Comparison of ENCODE assay signal across 20 cellular contexts in the genomic region with DNA sequence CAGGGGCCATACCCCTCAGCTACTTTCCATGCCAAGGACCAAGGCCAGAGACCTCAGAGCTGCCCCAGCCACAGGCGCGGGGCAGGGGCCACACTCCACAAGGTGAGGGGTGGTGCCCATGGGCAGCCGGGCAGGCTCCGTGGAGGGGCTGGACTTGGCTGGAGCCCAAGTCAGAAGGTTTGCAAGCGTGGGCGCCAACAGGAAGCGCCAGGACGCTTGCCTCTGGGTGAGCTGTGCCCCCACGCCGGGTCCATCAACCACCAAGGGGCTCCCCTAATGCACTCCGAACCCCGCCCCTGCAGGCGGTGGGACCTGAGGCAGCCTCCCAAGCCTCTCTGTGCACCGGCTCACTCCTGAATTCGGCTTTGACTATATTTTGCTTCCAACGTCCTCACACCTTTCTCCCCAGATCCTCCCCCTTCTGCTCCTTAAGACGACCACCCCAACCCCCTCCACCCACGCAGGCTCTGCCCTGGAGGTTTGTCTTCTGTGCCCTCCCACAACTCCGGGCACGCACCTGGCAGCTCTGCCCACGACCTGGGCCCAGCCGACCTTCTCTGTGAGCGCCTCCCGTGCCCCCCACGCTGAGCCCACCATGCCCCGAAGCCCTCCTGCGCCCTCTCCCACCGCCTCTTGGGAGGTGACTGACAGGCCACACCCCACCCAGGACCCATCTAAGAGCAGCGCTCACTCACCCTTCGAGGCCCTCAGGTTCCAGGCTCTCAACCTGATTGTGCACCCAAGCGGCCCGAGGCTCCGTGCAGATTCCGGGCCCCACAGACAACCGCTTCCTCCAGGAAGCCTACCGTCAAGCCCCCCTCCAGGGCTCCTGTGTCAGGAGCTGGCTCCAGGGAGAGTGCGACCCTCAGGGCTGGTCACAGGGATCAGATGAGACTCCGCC. TPM values are rescaled to one million over a fixed set of nuclear protein-coding genes. Genes with fewer than 3 reads are reported as not detected.
DNase-seq lines count a peak whose midpoint lies in the region; ATAC-seq, FAIRE-seq and TF ChIP-seq lines count a peak whose summit lies in the region.
"Had no signal": no experiment of that assay in that cellular context is flagged by ENCODE, and none has a peak within 500 bp of the region (broad histone marks: within the 10 kb centered on the region; RNA-seq: fewer than 3 reads in every experiment).

No MANE protein-coding gene starts in this region.

- H3K9me1 ChIP-seq in K562 (ENCODE audit: control insufficient read depth, insufficient read depth, low read length): no peaks in the 10 kb centered on the region

- peak overlapping the region in 1 of 2 experiments; percentile 35; a peak in 1 of 4 replicates for H3K9ac ChIP-seq in K562 (ENCODE audit: insufficient read depth in 1 of 2, low read depth in 2 of 2, low read length in 2 of 2)
- H3K9ac ChIP-seq in neuronal stem cell (ENCODE audit: low read depth, low read length, poor library complexity): no peak overlapping the region
- H3K9ac ChIP-seq: KMS-11 had no signal

- CTCF ChIA-PET in K562 (lab: Yijun Ruan, JAX; ENCODE audit: low intra/inter-chr PET ratio): no interaction called here

- WGBS in K562 (ENCODE audit: insufficient coverage, low coverage, missing lambda C conversion rate): 81% methylated on average over 33 of the region's 38 CpGs
- WGBS in neuronal stem cell (ENCODE audit: extremely low coverage in 2 of 2, insufficient read length in 2 of 2, insufficient replicate concordance in 1 of 2), 2 donors: no CpG with 5 or more reads among the region's 38 CpGs

- H2BK12ac ChIP-seq in neuronal stem cell (ENCODE audit: low read length): peak overlapping the region; percentile 73

- no peak for TF ChIP-seq POLR2A in K562 (conservative IDR thresholded peaks at IDR 0.05)

- TF ChIP-seq EP300 in K562 (IDR thresholded peaks at IDR 0.05; ENCODE audit: low read length): no peak

- peaks cover 5% of the 10 kb centered on the region for H3K79me1 ChIP-seq in neuronal stem cell (ENCODE audit: low read depth, low read length)

- TF ChIP-seq RAD21 in K562 (CRISPR knock-in tag; conservative IDR thresholded peaks at IDR 0.05 in 1 of 2, IDR thresholded peaks at IDR 0.05 in 1 of 2): no peak

- no peak for TF ChIP-seq CTCF in K562 (IDR thresholded peaks at IDR 0.05 in 2 of 3, conservative IDR thresholded peaks at IDR 0.05 in 1 of 3; ENCODE audit: insufficient read depth in 2 of 3, low read depth in 1 of 3, low read length in 3 of 3)

- no peaks in the 10 kb centered on the region; the same call in 1 of the 2 replicates for H3K9me3 ChIP-seq in K562 (replicated peaks; ENCODE audit: control insufficient read depth, insufficient read depth, low read depth, low read length)
- peaks cover 6 to 12% of the 10 kb centered on the region in 2 donors for H3K9me3 ChIP-seq in neuronal stem cell (replicated peaks in 1 of 2; ENCODE audit: control insufficient read depth in 2 of 2, insufficient read depth in 1 of 2, low read depth in 1 of 2, low read length in 2 of 2)
- H3K9me3 ChIP-seq: BE2C had no signal

- no TSS peak for BruUV-seq in K562 (replicated peaks; lab: Mats Ljungman, UMichigan)

- FAIRE-seq in K562 (lab: Jason Lieb, UNC): no peak
- FAIRE-seq: G401.6 had no signal

- H4K91ac ChIP-seq in neuronal stem cell (ENCODE audit: low read depth, low read length, poor library complexity): no peak overlapping the region

- H2BK15ac ChIP-seq in neuronal stem cell (ENCODE audit: low read length): peak overlapping the region; percentile 67

- H2BK120ac ChIP-seq in neuronal stem cell (ENCODE audit: low read depth, low read length): peak overlapping the region; percentile 31

- H3K27ac ChIP-seq in K562 (ENCODE audit: extremely low read depth, low read depth, low read length) (no peak overlapping the region), neuronal stem cell (replicated peaks; ENCODE audit: low read length) (no peak overlapping the region)
- H3K27ac ChIP-seq: 22Rv1, KMS-11, SK-N-MC had no signal

- DNase-seq in DMS53 (lab: John Stamatoyannopoulos, UW): peak; percentile 58
- no peak for DNase-seq in DMS53 treated with DMSO at 0.1 percent for 48 hours (lab: John Stamatoyannopoulos, UW; ENCODE audit: unreplicated experiment)
- no peak for DNase-seq in K562 (ENCODE audit: extremely low read depth in 1 of 4, low spot score in 3 of 4)
- no peak for DNase-seq in neuronal stem cell (ENCODE audit: low spot score)
- DNase-seq: BE2C; CD4-positive, alpha-beta T cell; DND-41; H9; NCI-H1048; NCI-H1436 treated with DMSO at 0.1 percent for 48 hours; NCI-H2029 treated with DMSO at 0.1 percent for 48 hours; NCI-H2171 treated with DMSO at 0.1 percent for 48 hours; NCI-H446 treated with DMSO at 0.1 percent for 48 hours; NCI-H748 treated with DMSO at 0.1 percent for 48 hours had no signal

- in situ Hi-C loops in K562 (cut with MboI): no loop called here

- POLR2A ChIA-PET in K562 (lab: Yijun Ruan, JAX): interaction anchor here (0.5 kb wide), 1 partner anchor 57 kb away, joined by 3 read pairs; no protein-coding TSS in a partner anchor

- H3K4ac ChIP-seq in neuronal stem cell (ENCODE audit: low read length): no peak overlapping the region

- peaks cover 32% of the 10 kb centered on the region for H3K79me2 ChIP-seq in K562 (ENCODE audit: control insufficient read depth, insufficient read depth, low read length)

- ATAC-seq in K562 (no peak), HG03045 (IDR thresholded peaks at IDR 0.05; ENCODE audit: unreplicated experiment) (no peak), HG03521 (IDR thresholded peaks at IDR 0.05; ENCODE audit: unreplicated experiment) (no peak)

- peaks cover 27 to 65% of the 10 kb centered on the region in 2 experiments for H3K4me1 ChIP-seq in K562 (replicated peaks in 1 of 2; ENCODE audit: control insufficient read depth in 2 of 2, insufficient read depth in 2 of 2, low read length in 2 of 2)
- H3K4me1 ChIP-seq in neuronal stem cell (ENCODE audit: control insufficient read depth in 2 of 2, insufficient read depth in 1 of 2, low read depth in 1 of 2, low read length in 2 of 2): peaks cover 6 to 8% of the 10 kb centered on the region in 2 donors
- H3K4me1 ChIP-seq: BE2C had no signal

- no peaks in the 10 kb centered on the region for H4K20me1 ChIP-seq in K562 (replicated peaks; ENCODE audit: control insufficient read depth, insufficient read depth, low read length)

- H3K14ac ChIP-seq in neuronal stem cell (ENCODE audit: low read length): peak overlapping the region; percentile 97

- H3K27me3 ChIP-seq in K562 (ENCODE audit: control insufficient read depth in 2 of 2, insufficient read depth in 2 of 2, low read length in 2 of 2) (no peaks in the 10 kb centered on the region), neuronal stem cell (ENCODE audit: control insufficient read depth in 3 of 3, insufficient read depth in 3 of 3, low read depth in 1 of 3, low read length in 3 of 3) (peaks cover 0 to 10% (median 0%) of the 10 kb centered on the region in 3 experiments)
- H3K27me3 ChIP-seq: BE2C had no signal

- intact Hi-C loops in K562 (cut with micrococcal nuclease): loop anchor here (5.0 kb wide), 1 partner anchor 56 kb away; no protein-coding TSS in a partner anchor

- H3K4me3 ChIP-seq in K562 (no peak overlapping the region), neuronal stem cell (ENCODE audit: low read length in 2 of 2) (no peak overlapping the region)
- H3K4me3 ChIP-seq: SK-N-MC had no signal

- no peak overlapping the region for H3K4me2 ChIP-seq in K562 (ENCODE audit: insufficient read depth, low read length)
- no peak overlapping the region for H3K4me2 ChIP-seq in neuronal stem cell (ENCODE audit: insufficient read depth, low read length, poor library complexity, severe bottlenecking)
- H3K4me2 ChIP-seq: KMS-11 had no signal

- no peak overlapping the region for H2AFZ ChIP-seq in K562 (ENCODE audit: low read depth, low read length)
- no peak overlapping the region for H2AFZ ChIP-seq in neuronal stem cell (ENCODE audit: low read length)

- H3K18ac ChIP-seq in neuronal stem cell (ENCODE audit: low read length): peak overlapping the region; percentile 44

- peak overlapping the region; percentile 53 for H2BK5ac ChIP-seq in neuronal stem cell (ENCODE audit: low read length)

- H4K8ac ChIP-seq in neuronal stem cell (ENCODE audit: low read depth, low read length): no peak overlapping the region

- peak overlapping the region; percentile 85 for H3K23ac ChIP-seq in neuronal stem cell (ENCODE audit: low read depth, low read length, poor library complexity)

- H2AK5ac ChIP-seq in neuronal stem cell (ENCODE audit: low read depth, low read length): peak overlapping the region; percentile 81

- H3K36me3 ChIP-seq in K562 (ENCODE audit: control insufficient read depth, insufficient read depth, low read length): peaks cover 10% of the 10 kb centered on the region; the same call in 2 of the 3 replicates
- H3K36me3 ChIP-seq in neuronal stem cell (replicated peaks in 1 of 2; ENCODE audit: control insufficient read depth in 2 of 2, insufficient read depth in 2 of 2, low read length in 2 of 2): no peaks in the 10 kb centered on the region
- H3K36me3 ChIP-seq: BE2C had no signal

RNA-seq across cellular contexts. Expression of a gene that starts 2.6 kb away (rescaled TPM):
- 29.8 and 101 TPM in 2 replicates for total RNA-seq in K562 (2011; cell fraction: chromatin; rRNA removed; ENCODE audit: low replicate concordance)
- total RNA-seq in K562 (2011; cell fraction: nucleolus; rRNA removed): 77.2 and 90.9 TPM in 2 replicates
- 38.5 and 42.2 TPM in 2 replicates for total RNA-seq in K562 (2011; cell fraction: nucleoplasm; rRNA removed)
- total RNA-seq in K562 (2014; rRNA removed) (99.7 and 122 TPM in 2 replicates), K562 (2014; rRNA removed; fragmentation: Illumina TruSeq; extraction: Trizol) (11.2 and 14.9 TPM in 2 replicates), K562 (2015; rRNA removed; fragmentation: Illumina TruSeq; extraction: Trizol) (30.7 and 36.6 TPM in 2 replicates), K562 (2021) (102 and 110 TPM in 2 replicates)
- polyA plus RNA-seq in K562 (2011; rRNA removed) (45.4 and 47.8 TPM in 2 replicates), K562 (2014; fragmentation: Illumina TruSeq; extraction: Trizol) (26.9 and 39.7 TPM in 2 replicates), K562 (2014; fragmentation: Nextera tagmentation; extraction: Ambion mirVana) (under 1 TPM; 0.11 to 0.45 TPM), K562 (2014; rRNA removed) (73.9 and 78.9 TPM in 2 replicates)
- 40.1 and 126 TPM in 2 replicates for polyA plus RNA-seq in K562 (2011; cell fraction: cytosol; rRNA removed)
- polyA plus RNA-seq in K562 (2011; cell fraction: nucleus; rRNA removed): 77.2 and 108 TPM in 2 replicates
- polyA plus RNA-seq in K562 (2012): 49.0 and 59.2 TPM in 2 replicates
- 8.3 and 21.7 TPM in 2 replicates for polyA minus RNA-seq in K562 (2011; rRNA and poly(A)+ RNA removed)
- polyA minus RNA-seq in K562 (2011; cell fraction: cytosol; rRNA and poly(A)+ RNA removed): 71.3 and 72.2 TPM in 2 replicates
- 28.1 and 30.5 TPM in 2 replicates for polyA minus RNA-seq in K562 (2011; cell fraction: nucleus; rRNA and poly(A)+ RNA removed)
- 0.40 TPM for polyA plus RNA-seq in neuronal stem cell (2013, experiment 1 of 2)
- polyA plus RNA-seq in neuronal stem cell (2013, experiment 2 of 2): 0.40 TPM

RNA-seq across cellular contexts. Expression of a gene that starts 22.1 kb away (rescaled TPM):
- total RNA-seq in K562 (2011; cell fraction: chromatin; rRNA removed; ENCODE audit: low replicate concordance): 45.4 and 151 TPM in 2 replicates
- 117 and 141 TPM in 2 replicates for total RNA-seq in K562 (2011; cell fraction: nucleolus; rRNA removed)
- 54.9 and 57.5 TPM in 2 replicates for total RNA-seq in K562 (2011; cell fraction: nucleoplasm; rRNA removed)
- total RNA-seq in K562 (2014; rRNA removed): 22.7 and 26.2 TPM in 2 replicates
- total RNA-seq in K562 (2014; rRNA removed; fragmentation: Illumina TruSeq; extraction: Trizol): 2.1 and 2.5 TPM in 2 replicates
- 7.6 and 9.7 TPM in 2 replicates for total RNA-seq in K562 (2015; rRNA removed; fragmentation: Illumina TruSeq; extraction: Trizol)
- total RNA-seq in K562 (2021): 33.6 and 37.1 TPM in 2 replicates
- 14.0 and 22.7 TPM in 2 replicates for polyA plus RNA-seq in K562 (2011; rRNA removed)
- 20.4 and 42.5 TPM in 2 replicates for polyA plus RNA-seq in K562 (2011; cell fraction: cytosol; rRNA removed)
- 174 and 271 TPM in 2 replicates for polyA plus RNA-seq in K562 (2011; cell fraction: nucleus; rRNA removed)
- 17.2 and 19.0 TPM in 2 replicates for polyA plus RNA-seq in K562 (2012)
- 4.5 and 10.9 TPM in 2 replicates for polyA plus RNA-seq in K562 (2014; fragmentation: Illumina TruSeq; extraction: Trizol)
- polyA plus RNA-seq in K562 (2014; fragmentation: Nextera tagmentation; extraction: Ambion mirVana): under 1 TPM in 1 of 2 experiments, not detected in 1; 0.20 TPM
- 30.0 and 32.0 TPM in 2 replicates for polyA plus RNA-seq in K562 (2014; rRNA removed)
- 2.1 and 3.3 TPM in 2 replicates for polyA minus RNA-seq in K562 (2011; rRNA and poly(A)+ RNA removed)
- polyA minus RNA-seq in K562 (2011; cell fraction: cytosol; rRNA and poly(A)+ RNA removed): 8.1 and 9.7 TPM in 2 replicates
- polyA minus RNA-seq in K562 (2011; cell fraction: nucleus; rRNA and poly(A)+ RNA removed): 23.6 and 27.2 TPM in 2 replicates
- polyA plus RNA-seq in neuronal stem cell (2013, experiment 1 of 2): 87.0 TPM
- polyA plus RNA-seq in neuronal stem cell (2013, experiment 2 of 2): 87.3 TPM

RNA-seq across cellular contexts. Expression of a gene that starts 23.4 kb away (rescaled TPM):
- total RNA-seq in K562 (2011; cell fraction: chromatin; rRNA removed; ENCODE audit: low replicate concordance): 8.7 and 27.6 TPM in 2 replicates
- 50.7 and 50.9 TPM in 2 replicates for total RNA-seq in K562 (2011; cell fraction: nucleolus; rRNA removed)
- 15.8 and 24.1 TPM in 2 replicates for total RNA-seq in K562 (2011; cell fraction: nucleoplasm; rRNA removed)
- total RNA-seq in K562 (2014; rRNA removed): 109 and 114 TPM in 2 replicates
- 6.0 and 7.2 TPM in 2 replicates for total RNA-seq in K562 (2014; rRNA removed; fragmentation: Illumina TruSeq; extraction: Trizol)
- total RNA-seq in K562 (2015; rRNA removed; fragmentation: Illumina TruSeq; extraction: Trizol): 50.6 and 51.6 TPM in 2 replicates
- total RNA-seq in K562 (2021): 83.1 and 93.8 TPM in 2 replicates
- polyA plus RNA-seq in K562 (2011; rRNA removed): 22.5 and 25.0 TPM in 2 replicates
- polyA plus RNA-seq in K562 (2011; cell fraction: cytosol; rRNA removed): 41.4 and 135 TPM in 2 replicates
- polyA plus RNA-seq in K562 (2011; cell fraction: nucleus; rRNA removed): 81.1 and 118 TPM in 2 replicates
- polyA plus RNA-seq in K562 (2012): 55.3 and 81.1 TPM in 2 replicates
- 14.8 and 46.2 TPM in 2 replicates for polyA plus RNA-seq in K562 (2014; fragmentation: Illumina TruSeq; extraction: Trizol)
- 10 to 100 TPM in 1 of 2 experiments, 1 to 10 TPM in 1; 6.3 to 13.3 TPM for polyA plus RNA-seq in K562 (2014; fragmentation: Nextera tagmentation; extraction: Ambion mirVana)
- 92.4 and 133 TPM in 2 replicates for polyA plus RNA-seq in K562 (2014; rRNA removed)
- polyA minus RNA-seq in K562 (2011; rRNA and poly(A)+ RNA removed): 1.1 and 2.3 TPM in 2 replicates
- polyA minus RNA-seq in K562 (2011; cell fraction: cytosol; rRNA and poly(A)+ RNA removed): 12.4 and 13.7 TPM in 2 replicates
- 11.0 and 11.7 TPM in 2 replicates for polyA minus RNA-seq in K562 (2011; cell fraction: nucleus; rRNA and poly(A)+ RNA removed)
- 15.1 TPM for polyA plus RNA-seq in neuronal stem cell (2013, experiment 1 of 2)
- polyA plus RNA-seq in neuronal stem cell (2013, experiment 2 of 2): 13.4 TPM

RNA-seq across cellular contexts. Expression of a gene that starts 50.4 kb away (rescaled TPM):
- 28.4 and 83.6 TPM in 2 replicates for total RNA-seq in K562 (2011; cell fraction: chromatin; rRNA removed; ENCODE audit: low replicate concordance)
- 54.4 and 56.8 TPM in 2 replicates for total RNA-seq in K562 (2011; cell fraction: nucleolus; rRNA removed)
- 33.9 and 40.5 TPM in 2 replicates for total RNA-seq in K562 (2011; cell fraction: nucleoplasm; rRNA removed)
- total RNA-seq in K562 (2014; rRNA removed): 4.9 and 5.1 TPM in 2 replicates
- total RNA-seq in K562 (2014; rRNA removed; fragmentation: Illumina TruSeq; extraction: Trizol): 1.0 and 1.1 TPM in 2 replicates
- 3.8 TPM in 2 replicates for total RNA-seq in K562 (2015; rRNA removed; fragmentation: Illumina TruSeq; extraction: Trizol)
- total RNA-seq in K562 (2021): 9.3 and 14.5 TPM in 2 replicates
- polyA plus RNA-seq in K562 (2011; rRNA removed): 5.4 and 19.1 TPM in 2 replicates
- 4.1 and 4.3 TPM in 2 replicates for polyA plus RNA-seq in K562 (2011; cell fraction: cytosol; rRNA removed)
- 179 and 200 TPM in 2 replicates for polyA plus RNA-seq in K562 (2011; cell fraction: nucleus; rRNA removed)
- 11.4 and 33.5 TPM in 2 replicates for polyA plus RNA-seq in K562 (2012)
- 4.5 and 5.5 TPM in 2 replicates for polyA plus RNA-seq in K562 (2014; fragmentation: Illumina TruSeq; extraction: Trizol)
- polyA plus RNA-seq in K562 (2014; fragmentation: Nextera tagmentation; extraction: Ambion mirVana): under 1 TPM; 0.20 to 0.27 TPM
- 10.7 and 10.8 TPM in 2 replicates for polyA plus RNA-seq in K562 (2014; rRNA removed)
- 1.3 and 1.4 TPM in 2 replicates for polyA minus RNA-seq in K562 (2011; rRNA and poly(A)+ RNA removed)
- 2.9 and 3.2 TPM in 2 replicates for polyA minus RNA-seq in K562 (2011; cell fraction: cytosol; rRNA and poly(A)+ RNA removed)
- 19.4 and 27.1 TPM in 2 replicates for polyA minus RNA-seq in K562 (2011; cell fraction: nucleus; rRNA and poly(A)+ RNA removed)
- 2.8 TPM for polyA plus RNA-seq in neuronal stem cell (2013, experiment 1 of 2)
- polyA plus RNA-seq in neuronal stem cell (2013, experiment 2 of 2): 1.9 TPM

RNA-seq across cellular contexts. Expression of a gene that starts 58.7 kb away (rescaled TPM):
- 105 and 295 TPM in 2 replicates for total RNA-seq in K562 (2011; cell fraction: chromatin; rRNA removed; ENCODE audit: low replicate concordance)
- total RNA-seq in K562 (2011; cell fraction: nucleolus; rRNA removed): 221 and 222 TPM in 2 replicates
- total RNA-seq in K562 (2011; cell fraction: nucleoplasm; rRNA removed): 123 and 136 TPM in 2 replicates
- 42.4 and 61.4 TPM in 2 replicates for total RNA-seq in K562 (2014; rRNA removed)
- 7.7 and 10.3 TPM in 2 replicates for total RNA-seq in K562 (2014; rRNA removed; fragmentation: Illumina TruSeq; extraction: Trizol)
- 17.2 and 19.2 TPM in 2 replicates for total RNA-seq in K562 (2015; rRNA removed; fragmentation: Illumina TruSeq; extraction: Trizol)
- 51.4 and 53.9 TPM in 2 replicates for total RNA-seq in K562 (2021)
- 22.4 and 36.2 TPM in 2 replicates for polyA plus RNA-seq in K562 (2011; rRNA removed)
- polyA plus RNA-seq in K562 (2011; cell fraction: cytosol; rRNA removed): 31.4 and 55.2 TPM in 2 replicates
- polyA plus RNA-seq in K562 (2011; cell fraction: nucleus; rRNA removed): 204 and 221 TPM in 2 replicates
- polyA plus RNA-seq in K562 (2012): 33.8 and 52.0 TPM in 2 replicates
- 16.9 and 25.2 TPM in 2 replicates for polyA plus RNA-seq in K562 (2014; fragmentation: Illumina TruSeq; extraction: Trizol)
- polyA plus RNA-seq in K562 (2014; fragmentation: Nextera tagmentation; extraction: Ambion mirVana): 1 to 10 TPM in 1 of 2 experiments, under 1 TPM in 1; 0.45 to 1.1 TPM
- 36.8 and 38.3 TPM in 2 replicates for polyA plus RNA-seq in K562 (2014; rRNA removed)
- 21.0 and 25.3 TPM in 2 replicates for polyA minus RNA-seq in K562 (2011; rRNA and poly(A)+ RNA removed)
- 26.6 and 30.7 TPM in 2 replicates for polyA minus RNA-seq in K562 (2011; cell fraction: cytosol; rRNA and poly(A)+ RNA removed)
- 37.0 and 51.1 TPM in 2 replicates for polyA minus RNA-seq in K562 (2011; cell fraction: nucleus; rRNA and poly(A)+ RNA removed)
- 27.4 TPM for polyA plus RNA-seq in neuronal stem cell (2013, experiment 1 of 2)
- polyA plus RNA-seq in neuronal stem cell (2013, experiment 2 of 2): 26.0 TPM
